Comparison of ENCODE assay signal across 8 cellular contexts in genomic region chr17:75652934-75653549, GRCh38. TPM values are rescaled to one million over a fixed set of nuclear protein-coding genes. Genes with fewer than 3 reads are reported as not detected.
DNase-seq lines count a peak whose midpoint lies in the region; ATAC-seq lines count a peak whose summit lies in the region.

No MANE protein-coding gene starts in this region.

- in situ Hi-C loops in KBM-7 (cut with MboI; ENCODE audit: low pct_unique_long_range_greater_than_20kb, low sequenced_read_pairs) = no loop called here

- peaks cover 11% of the 10 kb centered on the region for H3K4me1 Mint-ChIP-seq in activated CD4-positive, alpha-beta T cell treated with anti-CD3 and anti-CD28 coated beads, Interleukin-2, amount 10 ng/mL, durations not matched to agents 7 days and 5 days

- no peaks in the 10 kb centered on the region for H3K9me3 Mint-ChIP-seq in activated CD4-positive, alpha-beta T cell treated with anti-CD3 and anti-CD28 coated beads, Interleukin-2, amount 10 ng/mL, durations not matched to agents 7 days and 5 days

- H3K27me3 Mint-ChIP-seq in activated CD4-positive, alpha-beta T cell treated with anti-CD3 and anti-CD28 coated beads, Interleukin-2, amount 10 ng/mL, durations not matched to agents 7 days and 5 days = no peaks in the 10 kb centered on the region

- H3K4me3 Mint-ChIP-seq in activated CD4-positive, alpha-beta T cell treated with anti-CD3 and anti-CD28 coated beads, Interleukin-2, amount 10 ng/mL, durations not matched to agents 7 days and 5 days = no peak overlapping the region

- H3K27ac Mint-ChIP-seq in activated CD4-positive, alpha-beta T cell treated with anti-CD3 and anti-CD28 coated beads, Interleukin-2, amount 10 ng/mL, durations not matched to agents 7 days and 5 days = no peak overlapping the region

- ATAC-seq in HG02642 (IDR thresholded peaks at IDR 0.05; ENCODE audit: poor library complexity, unreplicated experiment) (no peak), GM18511 (IDR thresholded peaks at IDR 0.05; ENCODE audit: unreplicated experiment) (no peak)

- DNase-seq in NCI-H510A treated with DMSO at 0.1 percent for 48 hours (lab: John Stamatoyannopoulos, UW) (peak; percentile 5), NCI-H510A (lab: John Stamatoyannopoulos, UW) (no peak), KBM-7 (peak; percentile 64), globus pallidus (ENCODE audit: low spot score) (peak; percentile 68), retina (peak; percentile 38)
- peak; percentile 40 for DNase-seq in activated CD4-positive, alpha-beta T cell treated with anti-CD3 and anti-CD28 coated beads, Interleukin-2, amount 10 ng/mL, durations not matched to agents 7 days and 5 days

- H3K36me3 Mint-ChIP-seq in activated CD4-positive, alpha-beta T cell treated with anti-CD3 and anti-CD28 coated beads, Interleukin-2, amount 10 ng/mL, durations not matched to agents 7 days and 5 days (ENCODE audit: low read depth) = peaks cover 27% of the 10 kb centered on the region

- CTCF ChIA-PET in activated CD4-positive, alpha-beta T cell treated with anti-CD3 and anti-CD28 coated beads, Interleukin-2, amount 10 ng/mL, durations not matched to agents 7 days and 5 days (lab: Charles Lee) = interaction anchor here (0.6 to 1.8 kb wide), 8 partner anchors 8 to 80 kb away, joined by 3 to 9 read pairs (median 3); partner anchors contain the start of genes RECQL5, SAP30BP and SMIM5

- POLR2A ChIA-PET in activated CD4-positive, alpha-beta T cell treated with anti-CD3 and anti-CD28 coated beads, Interleukin-2, amount 10 ng/mL, durations not matched to agents 7 days and 5 days (lab: Charles Lee) = no interaction called here

RNA-seq across cellular contexts. Expression of gene RECQL5, which starts 13.9 kb away (rescaled TPM):
- total RNA-seq in activated CD4-positive, alpha-beta T cell treated with anti-CD3 and anti-CD28 coated beads, Interleukin-2, amount 10 ng/mL, durations not matched to agents 7 days and 5 days = 10 to 100 TPM; 44.7 to 47.1 TPM

RNA-seq across cellular contexts. Expression of gene SAP30BP, which starts 14.1 kb away (rescaled TPM):
- 10 to 100 TPM; 97.0 to 97.5 TPM for total RNA-seq in activated CD4-positive, alpha-beta T cell treated with anti-CD3 and anti-CD28 coated beads, Interleukin-2, amount 10 ng/mL, durations not matched to agents 7 days and 5 days

RNA-seq across cellular contexts. Expression of gene SMIM5, which starts 19.8 kb away (rescaled TPM):
- under 1 TPM; 0.10 to 0.12 TPM for total RNA-seq in activated CD4-positive, alpha-beta T cell treated with anti-CD3 and anti-CD28 coated beads, Interleukin-2, amount 10 ng/mL, durations not matched to agents 7 days and 5 days
